In the genomic region with DNA sequence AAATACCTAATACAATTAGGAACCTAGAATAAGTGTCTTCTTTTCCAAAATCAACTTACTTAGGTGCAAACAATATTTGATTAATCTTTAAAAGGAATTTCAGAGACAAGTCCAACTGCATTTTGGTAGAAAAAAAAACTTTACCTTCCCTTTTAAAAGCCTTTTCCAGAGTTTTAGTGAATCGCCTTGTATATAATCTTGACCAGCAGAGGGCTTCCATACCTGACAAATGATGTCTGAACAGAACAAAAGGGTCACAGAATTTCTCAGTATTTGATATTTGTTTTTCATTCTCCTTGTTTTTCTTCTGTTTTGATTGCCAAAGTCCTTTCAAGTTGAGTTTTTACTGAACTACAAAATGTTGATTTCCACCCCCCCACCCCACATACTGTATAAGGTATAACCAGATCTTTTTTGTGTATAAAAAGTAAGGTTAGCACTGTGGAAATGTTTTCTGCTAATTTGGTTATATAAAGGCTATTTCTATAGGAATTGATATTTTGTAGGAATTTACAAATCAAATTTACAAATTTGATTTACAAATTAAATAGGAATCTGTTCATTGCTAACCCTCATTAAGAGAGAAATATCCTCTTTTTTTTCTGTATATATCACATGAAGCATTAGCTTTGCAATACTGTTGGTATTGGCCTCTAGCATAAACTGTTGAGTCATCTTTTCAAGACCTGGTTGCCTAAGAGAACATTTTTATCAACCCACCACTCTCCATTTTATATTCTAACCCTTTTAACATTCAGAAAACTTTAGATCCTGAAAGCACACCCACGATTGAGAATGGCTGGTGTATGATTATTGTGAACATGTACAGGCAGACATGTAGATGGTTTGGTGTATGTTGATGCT, we compare ENCODE assay signal across 8 cellular contexts.
DNase-seq lines count a peak whose midpoint lies in the region; ATAC-seq, FAIRE-seq and TF ChIP-seq lines count a peak whose summit lies in the region.

No MANE protein-coding gene starts in this region.

- H2AFZ ChIP-seq in PC-9: no peak overlapping the region

- H3K4me2 ChIP-seq in PC-9: no peak overlapping the region

- intact Hi-C loops in PC-9 (cut with micrococcal nuclease; ENCODE audit: unreplicated experiment): loop anchor here (2.0 kb wide), 1 partner anchor 631 kb away; no protein-coding TSS in a partner anchor
- intact Hi-C loops in activated CD8-positive, alpha-beta T cell treated with anti-CD3 and anti-CD28 coated beads for 36 hours (cut with micrococcal nuclease): no loop called here

- H4K20me1 ChIP-seq in PC-9 (ENCODE audit: insufficient read depth): no peaks in the 10 kb centered on the region

- no peak overlapping the region for H3K4me3 Mint-ChIP-seq in activated CD8-positive, alpha-beta T cell treated with anti-CD3 and anti-CD28 coated beads for 36 hours

- TF ChIP-seq CTCF in 22Rv1 (IDR thresholded peaks at IDR 0.05): peak; percentile 77
- peak; percentile 72 for TF ChIP-seq CTCF in PC-9 (conservative IDR thresholded peaks at IDR 0.05)
- TF ChIP-seq CTCF in upper lobe of left lung (IDR thresholded peaks at IDR 0.05): peak in 4 of 6 experiments; percentile 33 to 54 (median 44)
- no peak for TF ChIP-seq CTCF in activated CD8-positive, alpha-beta T cell treated with anti-CD3 and anti-CD28 coated beads for 36 hours (IDR thresholded peaks at IDR 0.05)

- H3K36me3 Mint-ChIP-seq in activated CD8-positive, alpha-beta T cell treated with anti-CD3 and anti-CD28 coated beads for 36 hours (ENCODE audit: low read depth): no peaks in the 10 kb centered on the region

- H3K9me3 ChIP-seq in PC-9 (ENCODE audit: insufficient read depth, low read depth): no peaks in the 10 kb centered on the region
- H3K9me3 ChIP-seq in upper lobe of left lung: no peaks in the 10 kb centered on the region

- H3K4me1 ChIP-seq in PC-9 (replicated peaks; ENCODE audit: insufficient read depth): no peaks in the 10 kb centered on the region
- no peaks in the 10 kb centered on the region for H3K4me1 ChIP-seq in upper lobe of left lung

- no peak for TF ChIP-seq EP300 in upper lobe of left lung (IDR thresholded peaks at IDR 0.05)

- ATAC-seq in upper lobe of left lung (ENCODE audit: low FRiP score in 2 of 2): peak in 1 of 2 donors; percentile 50
- no peak for ATAC-seq in activated CD8-positive, alpha-beta T cell treated with anti-CD3 and anti-CD28 coated beads for 36 hours

- TF ChIP-seq POLR2A in GM12891 (IDR thresholded peaks at IDR 0.05; ENCODE audit: low read depth, low read length) (no peak), upper lobe of left lung (IDR thresholded peaks at IDR 0.05) (no peak)

- peak; percentile 26 for FAIRE-seq in GM12891 (lab: Jason Lieb, UNC)

- POLR2A ChIA-PET in PC-9 (lab: Charles Lee; ENCODE audit: unreplicated experiment): no interaction called here
- POLR2A ChIA-PET in activated CD8-positive, alpha-beta T cell treated with anti-CD3 and anti-CD28 coated beads for 36 hours (lab: Charles Lee): no interaction called here

- H3F3A ChIP-seq in PC-9 (ENCODE audit: insufficient read depth, low read depth): no peaks in the 10 kb centered on the region

- no peaks in the 10 kb centered on the region for H3K36me3 ChIP-seq in PC-9 (ENCODE audit: low read depth)
- H3K36me3 ChIP-seq in upper lobe of left lung: no peaks in the 10 kb centered on the region

- no peaks in the 10 kb centered on the region for H3K9me3 Mint-ChIP-seq in activated CD8-positive, alpha-beta T cell treated with anti-CD3 and anti-CD28 coated beads for 36 hours

- no peaks in the 10 kb centered on the region for H3K79me2 ChIP-seq in PC-9 (ENCODE audit: low read depth)

- no peaks in the 10 kb centered on the region for H3K4me1 Mint-ChIP-seq in activated CD8-positive, alpha-beta T cell treated with anti-CD3 and anti-CD28 coated beads for 36 hours (ENCODE audit: low read depth)

- DNase-seq in GM12891 (ENCODE audit: insufficient read length, low spot score): no peak
- no peak for DNase-seq in PC-9
- DNase-seq in glomerular endothelial cell (ENCODE audit: extremely low read depth, low read depth, low spot score): peak; percentile 14
- no peak for DNase-seq in upper lobe of left lung
- no peak for DNase-seq in activated gamma-delta T cell treated with Interleukin-2 at 50 U/mL for 16 hours
- no peak for DNase-seq in activated CD8-positive, alpha-beta T cell treated with anti-CD3 and anti-CD28 coated beads for 36 hours
- no peak for DNase-seq in NCI-H128 (lab: John Stamatoyannopoulos, UW; ENCODE audit: unreplicated experiment)

- no peaks in the 10 kb centered on the region for H3K27me3 ChIP-seq in PC-9 (ENCODE audit: insufficient read depth, low read depth)
- no peaks in the 10 kb centered on the region for H3K27me3 ChIP-seq in upper lobe of left lung

- H3K27ac ChIP-seq in 22Rv1: no peak overlapping the region
- no peak overlapping the region for H3K27ac ChIP-seq in PC-9
- no peak overlapping the region for H3K27ac ChIP-seq in upper lobe of left lung

- CTCF ChIA-PET in PC-9 (lab: Charles Lee): interaction anchor here (0.7 kb wide), 1 partner anchor 59 kb away, joined by 25 read pairs; no protein-coding TSS in a partner anchor
- CTCF ChIA-PET in activated CD8-positive, alpha-beta T cell treated with anti-CD3 and anti-CD28 coated beads for 36 hours (lab: Charles Lee): no interaction called here

- WGBS in upper lobe of left lung, 2 donors: 64 to 67% methylated on average over 2 of the region's 2 CpGs

- H3K27ac Mint-ChIP-seq in activated CD8-positive, alpha-beta T cell treated with anti-CD3 and anti-CD28 coated beads for 36 hours: no peak overlapping the region

- BruUV-seq in PC-9 (replicated peaks; lab: Mats Ljungman, UMichigan): no TSS peak

- H3K9me2 ChIP-seq in PC-9 (ENCODE audit: insufficient read depth): 0 out of 2 replicates have a peak, but pooled peaks cover 5% of the 10 kb centered on the region

- no peaks in the 10 kb centered on the region for H3K27me3 Mint-ChIP-seq in activated CD8-positive, alpha-beta T cell treated with anti-CD3 and anti-CD28 coated beads for 36 hours

- H3K4me3 ChIP-seq in PC-9 (no peak overlapping the region), upper lobe of left lung (no peak overlapping the region)

TF ChIP-seq in GM12891, 5 proteins besides CTCF, POLR2A, EP300 and RAD21:
- TF ChIP-seq TAF1 (IDR thresholded peaks at IDR 0.05; ENCODE audit: low read depth, low read length) (no peak), SPI1 (IDR thresholded peaks at IDR 0.05; ENCODE audit: low read depth, low read length) (no peak), POLR2AphosphoS5 (IDR thresholded peaks at IDR 0.05; ENCODE audit: low read depth, low read length) (no peak), POU2F2 (IDR thresholded peaks at IDR 0.05; ENCODE audit: low read depth, low read length) (no peak), PAX5 (IDR thresholded peaks at IDR 0.05; ENCODE audit: insufficient read depth, low read length, severe bottlenecking) (no peak)
